ENCODE assay signal across 11 cellular contexts in the genomic region with DNA sequence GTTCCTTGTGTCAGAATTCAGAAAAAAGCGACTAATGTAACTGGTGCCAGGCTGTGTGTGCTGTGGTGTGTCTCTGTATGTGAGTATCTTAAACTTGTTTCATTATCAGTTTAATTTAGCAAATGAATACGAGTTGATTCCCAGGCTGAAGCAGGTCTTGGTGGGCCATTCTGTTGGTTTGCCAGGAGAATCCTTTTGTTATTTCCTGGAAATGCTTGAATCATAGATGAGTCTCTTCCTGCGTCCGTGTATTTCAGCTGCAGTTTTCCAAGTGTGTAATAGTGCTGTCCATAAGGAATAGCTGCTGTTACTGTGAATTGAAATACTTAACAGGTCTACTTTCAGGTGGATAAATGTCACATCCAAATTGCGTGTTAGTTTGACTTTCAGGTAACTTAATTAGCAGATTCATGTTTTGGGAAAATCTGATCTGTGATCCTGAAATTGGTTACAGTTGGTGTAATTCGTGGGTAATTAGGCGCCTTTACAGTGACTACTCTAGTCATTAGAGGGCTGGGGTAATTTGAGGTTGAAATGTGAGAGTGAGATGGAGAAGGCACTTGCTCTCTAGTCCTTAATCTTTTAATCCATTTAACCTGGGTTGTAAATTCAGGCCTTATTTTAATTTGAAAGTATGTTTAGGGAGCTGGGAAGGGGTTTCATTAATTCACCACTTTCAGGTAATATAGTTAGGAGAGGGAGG. TPM values are rescaled to one million over a fixed set of nuclear protein-coding genes. Genes with fewer than 3 reads are reported as not detected.
A peak's percentile ranks its signal among the peaks of the same experiment; 100 is the strongest.
DNase-seq lines count a peak whose midpoint lies in the region; ATAC-seq and TF ChIP-seq lines count a peak whose summit lies in the region.
"Had no signal": no experiment of that assay in that cellular context is flagged by ENCODE, and none has a peak within 500 bp of the region (broad histone marks: within the 10 kb centered on the region; RNA-seq: fewer than 3 reads in every experiment).

No MANE protein-coding gene starts in this region.

- no peaks in the 10 kb centered on the region for H3K36me3 ChIP-seq in HEK293 (ENCODE audit: control insufficient read depth in 2 of 2, insufficient read depth in 1 of 2, low read length in 2 of 2)

- H3K9me3 ChIP-seq in HEK293 (ENCODE audit: control insufficient read depth, insufficient read depth, low read depth, low read length) = no peaks in the 10 kb centered on the region

- TF ChIP-seq CTCF in HEK293 (tag by site-specific recombination; IDR thresholded peaks at IDR 0.05) = no peak

- no peaks in the 10 kb centered on the region for H3K9me3 Mint-ChIP-seq in activated naive CD8-positive, alpha-beta T cell (ENCODE audit: low read depth)
- no peaks in the 10 kb centered on the region for H3K9me3 Mint-ChIP-seq in memory B cell

- peak overlapping the region; percentile 81 for H3K4me3 Mint-ChIP-seq in activated naive CD8-positive, alpha-beta T cell
- H3K4me3 Mint-ChIP-seq in memory B cell = peak overlapping the region; percentile 81

- H3K4me1 Mint-ChIP-seq in activated naive CD8-positive, alpha-beta T cell (ENCODE audit: low read depth) = peaks cover 88% of the 10 kb centered on the region
- H3K4me1 Mint-ChIP-seq in memory B cell = peaks cover 64% of the 10 kb centered on the region

- POLR2A ChIA-PET in HEK293 (lab: Yijun Ruan, JAX) = no interaction called here

- H3K27ac Mint-ChIP-seq in activated naive CD8-positive, alpha-beta T cell = peak overlapping the region; percentile 96
- H3K27ac Mint-ChIP-seq in memory B cell = peak overlapping the region; percentile 93

- H3K4me1 ChIP-seq in HEK293 (ENCODE audit: control insufficient read depth, insufficient read depth, low read length) = peaks cover 26% of the 10 kb centered on the region

- no peaks in the 10 kb centered on the region for H3K27me3 Mint-ChIP-seq in activated naive CD8-positive, alpha-beta T cell
- H3K27me3 Mint-ChIP-seq in memory B cell = no peaks in the 10 kb centered on the region

- ATAC-seq in memory B cell (ENCODE audit: low read depth) = no peak
- no peak for ATAC-seq in GM18909 (IDR thresholded peaks at IDR 0.05; ENCODE audit: poor library complexity, unreplicated experiment)
- ATAC-seq in HG03439 (IDR thresholded peaks at IDR 0.05; ENCODE audit: unreplicated experiment) = no peak
- no peak for ATAC-seq in esophagus mucosa

- H3K36me3 Mint-ChIP-seq in activated naive CD8-positive, alpha-beta T cell = peaks cover 11% of the 10 kb centered on the region
- H3K36me3 Mint-ChIP-seq in memory B cell = peaks cover 10% of the 10 kb centered on the region

- CTCF ChIA-PET in HEK293 (lab: Yijun Ruan, JAX) = interaction anchor here (0.5 kb wide), 1 partner anchor 12 kb away, joined by 6 read pairs; no protein-coding TSS in a partner anchor

- peak; percentile 38 for DNase-seq in COR-L47 (lab: John Stamatoyannopoulos, UW)
- DNase-seq in memory B cell (ENCODE audit: low spot score in 2 of 2) = no peak
- no peak for DNase-seq in HPDE6-E6E7 (ENCODE audit: extremely low spot score)
- DNase-seq: cortex of kidney, NCI-H187, SIG-M5 had no signal

- H3K27ac ChIP-seq in HEK293 (ENCODE audit: extremely low read depth, low read depth, low read length) = no peak overlapping the region

- no peak overlapping the region for H3K4me3 ChIP-seq in HEK293 (ENCODE audit: low read depth, low read length)

TF ChIP-seq in HEK293, 187 proteins besides CTCF, POLR2A, EP300 and RAD21 (continues in another document):
- TF ChIP-seq ZNF560 (tag by site-specific recombination; IDR thresholded peaks at IDR 0.05; ENCODE audit: borderline replicate concordance) (no peak), IKZF3 (tag by site-specific recombination; IDR thresholded peaks at IDR 0.05) (peak; percentile 66; the same call in 1 of the 2 replicates), ZNF548 (tag by site-specific recombination; IDR thresholded peaks at IDR 0.05) (no peak), BCL11A (tag by site-specific recombination; IDR thresholded peaks at IDR 0.05; ENCODE audit: low read depth) (peak; percentile 80; the same call in 1 of the 2 replicates), ZNF2 (tag by site-specific recombination; IDR thresholded peaks at IDR 0.05) (no peak), ZNF776 (tag by site-specific recombination; IDR thresholded peaks at IDR 0.05; ENCODE audit: borderline replicate concordance) (no peak), PRDM1 (tag by site-specific recombination; IDR thresholded peaks at IDR 0.05) (peak; percentile 8; the same call in 1 of the 2 replicates), ZNF488 (tag by site-specific recombination; IDR thresholded peaks at IDR 0.05) (no peak), SP3 (tag by site-specific recombination; IDR thresholded peaks at IDR 0.05) (no peak), FEZF1 (tag by site-specific recombination; IDR thresholded peaks at IDR 0.05) (peak; percentile 48), ZNF629 (tag by site-specific recombination; IDR thresholded peaks at IDR 0.05) (no peak; the same call in 1 of the 2 replicates), KLF10 (tag by site-specific recombination; IDR thresholded peaks at IDR 0.05) (0 out of 2 replicates have a peak, but pooled peaks have one; percentile 29), ZNF610 (tag by site-specific recombination; IDR thresholded peaks at IDR 0.05; ENCODE audit: borderline replicate concordance) (no peak), ZNF24 (tag by site-specific recombination; IDR thresholded peaks at IDR 0.05) (peak; percentile 43; the same call in 1 of the 2 replicates), ZNF416 (tag by site-specific recombination; IDR thresholded peaks at IDR 0.05) (no peak), SP7 (tag by site-specific recombination; IDR thresholded peaks at IDR 0.05) (peak; percentile 93), BCL11B (tag by site-specific recombination; IDR thresholded peaks at IDR 0.05; ENCODE audit: low read depth) (no peak), ZNF155 (tag by site-specific recombination; IDR thresholded peaks at IDR 0.05) (no peak), KLF1 (tag by site-specific recombination; IDR thresholded peaks at IDR 0.05) (0 out of 2 replicates have a peak, but pooled peaks have one; percentile 20), OSR2 (tag by site-specific recombination; IDR thresholded peaks at IDR 0.05) (peak; percentile 88), ZNF639 (tag by site-specific recombination; IDR thresholded peaks at IDR 0.05) (no peak), ZNF843 (tag by site-specific recombination; IDR thresholded peaks at IDR 0.05) (peak; percentile 57; the same call in 1 of the 2 replicates), KLF8 (tag by site-specific recombination; IDR thresholded peaks at IDR 0.05) (0 out of 2 replicates have a peak, but pooled peaks have one; percentile 24), ZNF544 (tag by site-specific recombination; IDR thresholded peaks at IDR 0.05) (no peak), PRDM6 (tag by site-specific recombination; IDR thresholded peaks at IDR 0.05) (peak; percentile 80)
- TF ChIP-seq, protein P1, sequence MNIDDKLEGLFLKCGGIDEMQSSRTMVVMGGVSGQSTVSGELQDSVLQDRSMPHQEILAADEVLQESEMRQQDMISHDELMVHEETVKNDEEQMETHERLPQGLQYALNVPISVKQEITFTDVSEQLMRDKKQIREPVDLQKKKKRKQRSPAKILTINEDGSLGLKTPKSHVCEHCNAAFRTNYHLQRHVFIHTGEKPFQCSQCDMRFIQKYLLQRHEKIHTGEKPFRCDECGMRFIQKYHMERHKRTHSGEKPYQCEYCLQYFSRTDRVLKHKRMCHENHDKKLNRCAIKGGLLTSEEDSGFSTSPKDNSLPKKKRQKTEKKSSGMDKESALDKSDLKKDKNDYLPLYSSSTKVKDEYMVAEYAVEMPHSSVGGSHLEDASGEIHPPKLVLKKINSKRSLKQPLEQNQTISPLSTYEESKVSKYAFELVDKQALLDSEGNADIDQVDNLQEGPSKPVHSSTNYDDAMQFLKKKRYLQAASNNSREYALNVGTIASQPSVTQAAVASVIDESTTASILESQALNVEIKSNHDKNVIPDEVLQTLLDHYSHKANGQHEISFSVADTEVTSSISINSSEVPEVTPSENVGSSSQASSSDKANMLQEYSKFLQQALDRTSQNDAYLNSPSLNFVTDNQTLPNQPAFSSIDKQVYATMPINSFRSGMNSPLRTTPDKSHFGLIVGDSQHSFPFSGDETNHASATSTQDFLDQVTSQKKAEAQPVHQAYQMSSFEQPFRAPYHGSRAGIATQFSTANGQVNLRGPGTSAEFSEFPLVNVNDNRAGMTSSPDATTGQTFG (tag by site-specific recombination; IDR thresholded peaks at IDR 0.05; ENCODE audit: borderline replicate concordance) = no peak

RNA-seq across cellular contexts. Expression of gene TMEM131L, which starts 23.8 kb away (rescaled TPM):
- 14.7 TPM for total RNA-seq in esophagus mucosa
